Comparison of ENCODE assay signal across 11 cellular contexts in genomic region chr18:394997-395383, GRCh38.
DNase-seq lines count a peak whose midpoint lies in the region; ATAC-seq and TF ChIP-seq lines count a peak whose summit lies in the region.
"Had no signal": no experiment of that assay in that cellular context is flagged by ENCODE, and none has a peak within 500 bp of the region (broad histone marks: within the 10 kb centered on the region; RNA-seq: fewer than 3 reads in every experiment).

No MANE protein-coding gene starts in this region.

- ATAC-seq in left lung, result peak; percentile 69
- peak; percentile 48 for ATAC-seq in upper lobe of right lung
- no peak for ATAC-seq in stimulated activated naive CD8-positive, alpha-beta T cell treated with anti-CD3 and anti-CD28 coated beads, Interleukin-15, amount 100 ng/mL, for 72 hours

- no peaks in the 10 kb centered on the region for H3K27me3 Mint-ChIP-seq in brain
- H3K27me3 Mint-ChIP-seq in stimulated activated naive CD8-positive, alpha-beta T cell treated with anti-CD3 and anti-CD28 coated beads, Interleukin-15, amount 100 ng/mL, for 72 hours, result peaks cover 7% of the 10 kb centered on the region

- H3K9me3 ChIP-seq in left lung (no peaks in the 10 kb centered on the region), upper lobe of right lung (no peaks in the 10 kb centered on the region)

- H3K27me3 ChIP-seq in left lung (no peaks in the 10 kb centered on the region), upper lobe of right lung (no peaks in the 10 kb centered on the region)

- H3K27ac ChIP-seq in left lung, result peak overlapping the region in 1 of 2 donors; percentile 26
- no peak overlapping the region for H3K27ac ChIP-seq in upper lobe of right lung
- H3K27ac ChIP-seq: HL-60 had no signal

- H3K4me3 ChIP-seq in left lung, result no peak overlapping the region
- no peak overlapping the region for H3K4me3 ChIP-seq in upper lobe of right lung

- DNase-seq in NCI-H2081 (lab: John Stamatoyannopoulos, UW) (peak; percentile 15 to 67), NCI-H2081 treated with DMSO at 0.1 percent for 48 hours (lab: John Stamatoyannopoulos, UW) (no peak), left lung (no peak), upper lobe of right lung (no peak), cortex of kidney (lab: John Stamatoyannopoulos, UW) (no peak), NCI-H2107 (lab: John Stamatoyannopoulos, UW) (no peak)
- no peak for DNase-seq in stimulated activated naive CD8-positive, alpha-beta T cell treated with anti-CD3 and anti-CD28 coated beads, Interleukin-15, amount 100 ng/mL, for 72 hours
- DNase-seq: ACHN; activated CD4-positive, alpha-beta T cell treated with anti-CD3 and anti-CD28 coated beads for 1 hour had no signal

- peak overlapping the region in 4 of 5 experiments; percentile 24 to 92 (median 73) for H3K27ac Mint-ChIP-seq in brain
- no peak overlapping the region for H3K27ac Mint-ChIP-seq in stimulated activated naive CD8-positive, alpha-beta T cell treated with anti-CD3 and anti-CD28 coated beads, Interleukin-15, amount 100 ng/mL, for 72 hours

- peak overlapping the region in 3 of 5 experiments; percentile 22 to 53 (median 34) for H3K4me3 Mint-ChIP-seq in brain
- H3K4me3 Mint-ChIP-seq in stimulated activated naive CD8-positive, alpha-beta T cell treated with anti-CD3 and anti-CD28 coated beads, Interleukin-15, amount 100 ng/mL, for 72 hours, result no peak overlapping the region

- peaks cover 76% of the 10 kb centered on the region for H3K4me1 Mint-ChIP-seq in brain
- H3K4me1 Mint-ChIP-seq in stimulated activated naive CD8-positive, alpha-beta T cell treated with anti-CD3 and anti-CD28 coated beads, Interleukin-15, amount 100 ng/mL, for 72 hours, result no peaks in the 10 kb centered on the region

- H3K4me1 ChIP-seq in left lung (peaks cover 15 to 20% of the 10 kb centered on the region in 2 donors), upper lobe of right lung (peaks cover 10% of the 10 kb centered on the region)

- intact Hi-C loops in left lung (cut with DNase I) (no loop called here), upper lobe of right lung (cut with DNase I) (no loop called here)

- H3K9me3 Mint-ChIP-seq in brain, result no peaks in the 10 kb centered on the region
- no peaks in the 10 kb centered on the region for H3K9me3 Mint-ChIP-seq in stimulated activated naive CD8-positive, alpha-beta T cell treated with anti-CD3 and anti-CD28 coated beads, Interleukin-15, amount 100 ng/mL, for 72 hours

- TF ChIP-seq CTCF in brain (conservative IDR thresholded peaks at IDR 0.05) (no peak), left lung (IDR thresholded peaks at IDR 0.05) (no peak), upper lobe of right lung (IDR thresholded peaks at IDR 0.05) (no peak)

- H3K36me3 Mint-ChIP-seq in brain, result no peaks in the 10 kb centered on the region

- H3K36me3 ChIP-seq in left lung (no peaks in the 10 kb centered on the region), upper lobe of right lung (no peaks in the 10 kb centered on the region)

Comparison
In these comparisons a context has a peak if more than half of its experiments do, and no peak if none do; other contexts are left out.
1. DNase-seq: peak in NCI-H2081 (2 of 2); none in NCI-H2081 treated with DMSO at 0.1 percent for 48 hours (single experiment), left lung (0 of 2), upper lobe of right lung (single experiment), cortex of kidney (single experiment), NCI-H2107 (single experiment) and stimulated activated naive CD8-positive, alpha-beta T cell treated with anti-CD3 and anti-CD28 coated beads, Interleukin-15, amount 100 ng/mL, for 72 hours (0 of 2).
2. H3K27ac Mint-ChIP-seq: peak in brain (4 of 5); none in stimulated activated naive CD8-positive, alpha-beta T cell treated with anti-CD3 and anti-CD28 coated beads, Interleukin-15, amount 100 ng/mL, for 72 hours (0 of 2).
3. H3K4me3 Mint-ChIP-seq: peak in brain (3 of 5); none in stimulated activated naive CD8-positive, alpha-beta T cell treated with anti-CD3 and anti-CD28 coated beads, Interleukin-15, amount 100 ng/mL, for 72 hours (0 of 2).